ENCODE assay signal across 22 cellular contexts in the genomic region with DNA sequence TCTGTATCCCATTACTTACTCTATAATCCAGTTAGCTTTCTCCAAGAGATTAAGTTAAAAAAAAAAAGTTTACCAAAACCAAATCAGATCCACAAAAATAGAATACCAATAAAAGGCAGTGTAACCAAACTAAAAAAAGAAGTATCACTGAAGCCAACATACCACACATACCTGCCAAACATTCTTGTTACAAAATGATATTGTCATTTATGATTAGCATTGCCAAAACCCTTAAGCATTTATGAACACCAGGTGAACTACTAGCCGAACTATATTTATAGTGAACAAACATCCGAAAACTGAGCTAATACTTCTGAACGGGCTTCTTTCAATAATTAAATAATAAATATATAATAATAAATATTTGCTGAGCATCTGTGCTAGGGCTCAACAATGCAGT. TPM values are rescaled to one million over a fixed set of nuclear protein-coding genes. Genes with fewer than 3 reads are reported as not detected.
A peak's percentile ranks its signal among the peaks of the same experiment; 100 is the strongest.
DNase-seq lines count a peak whose midpoint lies in the region; ATAC-seq and TF ChIP-seq lines count a peak whose summit lies in the region.
"Had no signal": no experiment of that assay in that cellular context is flagged by ENCODE, and none has a peak within 500 bp of the region (broad histone marks: within the 10 kb centered on the region; RNA-seq: fewer than 3 reads in every experiment).

No MANE protein-coding gene starts in this region.

- BruUV-seq in Calu3 (replicated peaks; lab: Mats Ljungman, UMichigan), result no TSS peak

- H2BK20ac ChIP-seq in H9 (ENCODE audit: low read depth, low read length, poor library complexity, severe bottlenecking), result no peak overlapping the region

- no peak overlapping the region for H2AK5ac ChIP-seq in H9 (ENCODE audit: insufficient read length, low read length)

- no peaks in the 10 kb centered on the region for H3K23me2 ChIP-seq in H9 (ENCODE audit: insufficient read length, low read depth, low read length, poor library complexity, severe bottlenecking)

- no peak overlapping the region for H2BK120ac ChIP-seq in H9 (ENCODE audit: low read depth, low read length, poor library complexity, severe bottlenecking)

- no peak for DNase-seq in activated CD8-positive, alpha-beta T cell treated with anti-CD3 and anti-CD28 coated beads for 36 hours
- no peak for DNase-seq in activated CD8-positive, alpha-beta T cell treated with anti-CD3 and anti-CD28 coated beads, Interleukin-2, amount 10 ng/mL, durations not matched to agents 7 days and 5 days
- DNase-seq in H9 (no peak), esophagus muscularis mucosa (ENCODE audit: extremely low spot score) (no peak), gastrocnemius medialis (no peak), Calu3 (no peak), DMS 273 (lab: John Stamatoyannopoulos, UW; ENCODE audit: unreplicated experiment) (no peak)
- DNase-seq: AML-193; CD8-positive, alpha-beta T cell; DMS53; GF-D8; KBM-7; NCI-H1092 treated with DMSO at 0.1 percent for 48 hours; NCI-H1436 treated with DMSO at 0.1 percent for 48 hours; NCI-H2029; NCI-H2227 treated with DMSO at 0.1 percent for 48 hours; NCI-H510A; NK-92 treated with Interleukin-12 subunit alpha and Interleukin-12 subunit beta, amount 100 ng/mL, for 24 hours had no signal

- H3K4ac ChIP-seq in H9 (ENCODE audit: low read depth, low read length), result no peak overlapping the region

- TF ChIP-seq POLR2A in esophagus muscularis mucosa (IDR thresholded peaks at IDR 0.05; ENCODE audit: low read depth) (no peak), gastrocnemius medialis (IDR thresholded peaks at IDR 0.05) (no peak)

- in situ Hi-C loops in gastrocnemius medialis (cut with MboI; ENCODE audit: low sequenced_read_pairs in 4 of 4), result loop anchor here in 1 of 4 donors (10.0 kb wide), 1 partner anchor 338 kb away; no protein-coding TSS in a partner anchor

- no peak overlapping the region for H3K27ac ChIP-seq in H9 (ENCODE audit: insufficient read length, low read depth, low read length)
- peak overlapping the region in 3 of 4 donors; percentile 10 to 26 (median 16) for H3K27ac ChIP-seq in esophagus muscularis mucosa (replicated peaks in 1 of 4)
- H3K27ac ChIP-seq in gastrocnemius medialis, result peak overlapping the region; percentile 63 to 93 (median 88)
- H3K27ac ChIP-seq: SJSA1 had no signal

- no peaks in the 10 kb centered on the region for H3K27me3 ChIP-seq in H9 (ENCODE audit: insufficient read depth, low read length)
- no peaks in the 10 kb centered on the region for H3K27me3 ChIP-seq in esophagus muscularis mucosa
- no peaks in the 10 kb centered on the region for H3K27me3 ChIP-seq in gastrocnemius medialis
- H3K27me3 ChIP-seq: SJSA1 had no signal

- H3K18ac ChIP-seq in H9 (ENCODE audit: insufficient read length, low read depth, low read length), result no peak overlapping the region

- H4K91ac ChIP-seq in H9 (ENCODE audit: insufficient read length, low read depth, low read length), result no peak overlapping the region

- H2BK12ac ChIP-seq in H9 (ENCODE audit: insufficient read length, low read depth, low read length), result no peak overlapping the region

- no peak overlapping the region for H4K8ac ChIP-seq in H9 (replicated peaks; ENCODE audit: insufficient read length, low read depth, low read length)

- H3K9ac ChIP-seq in H9 (ENCODE audit: extremely low read depth, insufficient read length, low read length), result no peak overlapping the region

- no peaks in the 10 kb centered on the region for H3K27me3 Mint-ChIP-seq in activated CD8-positive, alpha-beta T cell treated with anti-CD3 and anti-CD28 coated beads for 36 hours
- no peaks in the 10 kb centered on the region for H3K27me3 Mint-ChIP-seq in activated CD8-positive, alpha-beta T cell treated with anti-CD3 and anti-CD28 coated beads, Interleukin-2, amount 10 ng/mL, durations not matched to agents 7 days and 5 days (ENCODE audit: low read depth)
- no peaks in the 10 kb centered on the region for H3K27me3 Mint-ChIP-seq in H9 (ENCODE audit: low read depth)
- H3K27me3 Mint-ChIP-seq in Calu3 (ENCODE audit: unreplicated experiment), result no peaks in the 10 kb centered on the region

- no peaks in the 10 kb centered on the region for H3K79me2 ChIP-seq in H9 (ENCODE audit: insufficient read depth, low read length)

- H3K4me1 ChIP-seq in H9 (ENCODE audit: insufficient read depth, low read length) (no peaks in the 10 kb centered on the region), esophagus muscularis mucosa (peaks cover 5 to 47% (median 41%) of the 10 kb centered on the region in 4 donors), gastrocnemius medialis (peaks cover 35 to 45% of the 10 kb centered on the region in 2 donors)

- H3K4me3 Mint-ChIP-seq in activated CD8-positive, alpha-beta T cell treated with anti-CD3 and anti-CD28 coated beads for 36 hours, result no peak overlapping the region
- H3K4me3 Mint-ChIP-seq in activated CD8-positive, alpha-beta T cell treated with anti-CD3 and anti-CD28 coated beads, Interleukin-2, amount 10 ng/mL, durations not matched to agents 7 days and 5 days, result no peak overlapping the region
- no peak overlapping the region for H3K4me3 Mint-ChIP-seq in H9
- H3K4me3 Mint-ChIP-seq in Calu3 (ENCODE audit: low read depth, unreplicated experiment), result no peak overlapping the region
- H3K4me3 Mint-ChIP-seq: CD8-positive, alpha-beta T cell had no signal

- CTCF ChIA-PET in activated CD8-positive, alpha-beta T cell treated with anti-CD3 and anti-CD28 coated beads for 36 hours (lab: Charles Lee), result interaction anchor here (1.2 to 2.3 kb wide), 4 partner anchors 8 to 339 kb away, joined by 3 to 10 read pairs (median 4); partner anchors contain the start of gene IL17D
- CTCF ChIA-PET in activated CD8-positive, alpha-beta T cell treated with anti-CD3 and anti-CD28 coated beads, Interleukin-2, amount 10 ng/mL, durations not matched to agents 7 days and 5 days (lab: Charles Lee), result interaction anchor here (1.7 to 1.8 kb wide), 2 partner anchors 8 to 100 kb away, joined by 3 to 4 read pairs; no protein-coding TSS in a partner anchor
- CTCF ChIA-PET in Calu3 (lab: Charles Lee), result no interaction called here

- no peak overlapping the region for H3K4me2 ChIP-seq in H9 (ENCODE audit: insufficient read depth, insufficient read length, low read length)

- H3K4me3 ChIP-seq in esophagus muscularis mucosa (no peak overlapping the region), gastrocnemius medialis (no peak overlapping the region)
- H3K4me3 ChIP-seq: SJSA1 had no signal

- POLR2A ChIA-PET in activated CD8-positive, alpha-beta T cell treated with anti-CD3 and anti-CD28 coated beads for 36 hours (lab: Charles Lee), result interaction anchor here (1.2 kb wide), 1 partner anchor 12 kb away, joined by 3 read pairs; no protein-coding TSS in a partner anchor
- POLR2A ChIA-PET in activated CD8-positive, alpha-beta T cell treated with anti-CD3 and anti-CD28 coated beads, Interleukin-2, amount 10 ng/mL, durations not matched to agents 7 days and 5 days (lab: Charles Lee), result no interaction called here

- H3K36me3 ChIP-seq in esophagus muscularis mucosa (peaks cover 0 to 36% (median 19%) of the 10 kb centered on the region in 4 donors), gastrocnemius medialis (peaks cover 0 to 12% of the 10 kb centered on the region in 2 donors)

- intact Hi-C loops in activated CD8-positive, alpha-beta T cell treated with anti-CD3 and anti-CD28 coated beads for 36 hours (cut with micrococcal nuclease), result no loop called here
- intact Hi-C loops in esophagus muscularis mucosa (cut with DNase I), result no loop called here
- intact Hi-C loops in gastrocnemius medialis (cut with DNase I; ENCODE audit: low total_unique reads), result no loop called here
- intact Hi-C loops in Calu3 (cut with micrococcal nuclease; ENCODE audit: unreplicated experiment), result no loop called here

- no peak overlapping the region for H2AFZ ChIP-seq in H9 (ENCODE audit: low read length)

- no peaks in the 10 kb centered on the region for H3K9me3 Mint-ChIP-seq in activated CD8-positive, alpha-beta T cell treated with anti-CD3 and anti-CD28 coated beads for 36 hours
- H3K9me3 Mint-ChIP-seq in activated CD8-positive, alpha-beta T cell treated with anti-CD3 and anti-CD28 coated beads, Interleukin-2, amount 10 ng/mL, durations not matched to agents 7 days and 5 days (ENCODE audit: insufficient read depth), result no peaks in the 10 kb centered on the region
- H3K9me3 Mint-ChIP-seq in H9 (no peaks in the 10 kb centered on the region), Calu3 (ENCODE audit: low read depth, unreplicated experiment) (no peaks in the 10 kb centered on the region)
- H3K9me3 Mint-ChIP-seq: CD8-positive, alpha-beta T cell had no signal

- H3K4me1 Mint-ChIP-seq in activated CD8-positive, alpha-beta T cell treated with anti-CD3 and anti-CD28 coated beads for 36 hours (ENCODE audit: low read depth), result peaks cover 7% of the 10 kb centered on the region
- peaks cover 10% of the 10 kb centered on the region for H3K4me1 Mint-ChIP-seq in activated CD8-positive, alpha-beta T cell treated with anti-CD3 and anti-CD28 coated beads, Interleukin-2, amount 10 ng/mL, durations not matched to agents 7 days and 5 days (ENCODE audit: low read depth)
- H3K4me1 Mint-ChIP-seq in H9 (peaks cover 4 to 6% of the 10 kb centered on the region in 2 experiments), Calu3 (ENCODE audit: low read depth, unreplicated experiment) (no peaks in the 10 kb centered on the region)

- H3K23ac ChIP-seq in H9 (ENCODE audit: insufficient read length, low read depth, low read length), result no peak overlapping the region

- H3K56ac ChIP-seq in H9 (ENCODE audit: insufficient read length, low read depth, low read length), result no peak overlapping the region

- no peak overlapping the region for H3K14ac ChIP-seq in H9 (ENCODE audit: insufficient read depth, low read length)

- peaks cover 20% of the 10 kb centered on the region for H3K36me3 Mint-ChIP-seq in activated CD8-positive, alpha-beta T cell treated with anti-CD3 and anti-CD28 coated beads for 36 hours (ENCODE audit: low read depth)
- H3K36me3 Mint-ChIP-seq in activated CD8-positive, alpha-beta T cell treated with anti-CD3 and anti-CD28 coated beads, Interleukin-2, amount 10 ng/mL, durations not matched to agents 7 days and 5 days (ENCODE audit: low read depth), result peaks cover 19% of the 10 kb centered on the region
- H3K36me3 Mint-ChIP-seq in H9 (ENCODE audit: insufficient read depth in 1 of 3, low read depth in 3 of 3) (peaks cover 8 to 28% (median 11%) of the 10 kb centered on the region in 3 experiments; a peak in 6 of 7 replicates), Calu3 (ENCODE audit: insufficient read depth, unreplicated experiment) (no peaks in the 10 kb centered on the region)

- no peaks in the 10 kb centered on the region for H3K79me1 ChIP-seq in H9 (ENCODE audit: insufficient read depth, low read depth, low read length, poor library complexity, severe bottlenecking)

- no peak for ATAC-seq in activated CD8-positive, alpha-beta T cell treated with anti-CD3 and anti-CD28 coated beads for 36 hours
- ATAC-seq in activated CD8-positive, alpha-beta T cell treated with anti-CD3 and anti-CD28 coated beads, Interleukin-2, amount 10 ng/mL, durations not matched to agents 7 days and 5 days, result no peak
- ATAC-seq in gastrocnemius medialis, result no peak
- ATAC-seq in GM21447 (IDR thresholded peaks at IDR 0.05; ENCODE audit: unreplicated experiment), result no peak
- ATAC-seq: CD8-positive, alpha-beta T cell; HepG2; Panc1 had no signal

- no peak for TF ChIP-seq EP300 in esophagus muscularis mucosa (IDR thresholded peaks at IDR 0.05)

- H2BK15ac ChIP-seq in H9 (ENCODE audit: low read depth, low read length), result no peak overlapping the region

- H4K20me1 ChIP-seq in H9 (ENCODE audit: control insufficient read depth, insufficient read depth, insufficient read length), result no peaks in the 10 kb centered on the region

- no peak overlapping the region for H3T11ph ChIP-seq in H9 (ENCODE audit: low read length)

- WGBS in H9 (ENCODE audit: extremely low coverage, insufficient read length, low lambda C conversion rate), result no CpG with 5 or more reads among the region's 3 CpGs
- 73% methylated on average over 3 of the region's 3 CpGs for WGBS in esophagus muscularis mucosa

- H2BK5ac ChIP-seq in H9 (ENCODE audit: insufficient read length, low read length), result no peak overlapping the region

- H3K27ac Mint-ChIP-seq in activated CD8-positive, alpha-beta T cell treated with anti-CD3 and anti-CD28 coated beads for 36 hours, result peak overlapping the region; percentile 1
- no peak overlapping the region for H3K27ac Mint-ChIP-seq in activated CD8-positive, alpha-beta T cell treated with anti-CD3 and anti-CD28 coated beads, Interleukin-2, amount 10 ng/mL, durations not matched to agents 7 days and 5 days
- H3K27ac Mint-ChIP-seq in H9, result peak overlapping the region in 2 of 3 experiments; percentile 34 to 37; a peak in 3 of 7 replicates
- no peak overlapping the region for H3K27ac Mint-ChIP-seq in Calu3 (ENCODE audit: unreplicated experiment)
- H3K27ac Mint-ChIP-seq: CD8-positive, alpha-beta T cell had no signal

- no peak for TF ChIP-seq CTCF in activated CD8-positive, alpha-beta T cell treated with anti-CD3 and anti-CD28 coated beads for 36 hours (IDR thresholded peaks at IDR 0.05)
- no peak for TF ChIP-seq CTCF in H9 (conservative IDR thresholded peaks at IDR 0.05)
- no peak for TF ChIP-seq CTCF in esophagus muscularis mucosa (IDR thresholded peaks at IDR 0.05)
- no peak for TF ChIP-seq CTCF in gastrocnemius medialis (IDR thresholded peaks at IDR 0.05 in 4 of 5, conservative IDR thresholded peaks at IDR 0.05 in 1 of 5)
- TF ChIP-seq CTCF in Calu3 (IDR thresholded peaks at IDR 0.05; ENCODE audit: unreplicated experiment), result no peak

- no peak overlapping the region for H4K5ac ChIP-seq in H9 (ENCODE audit: insufficient read length, low read depth, low read length)

- H3K9me3 ChIP-seq in H9 (ENCODE audit: control insufficient read depth, low read depth, low read length) (no peaks in the 10 kb centered on the region), esophagus muscularis mucosa (no peaks in the 10 kb centered on the region), gastrocnemius medialis (no peaks in the 10 kb centered on the region)
- H3K9me3 ChIP-seq: SJSA1 had no signal

RNA-seq across cellular contexts. Expression of gene EEF1AKMT1, which starts 59.1 kb away (rescaled TPM):
- total RNA-seq in activated CD8-positive, alpha-beta T cell treated with anti-CD3 and anti-CD28 coated beads for 36 hours, result 10 to 100 TPM; 18.7 to 19.6 TPM
- 10 to 100 TPM in 1 of 2 experiments, 1 to 10 TPM in 1; 10.0 to 11.2 TPM for total RNA-seq in activated CD8-positive, alpha-beta T cell treated with anti-CD3 and anti-CD28 coated beads, Interleukin-2, amount 10 ng/mL, durations not matched to agents 7 days and 5 days
- total RNA-seq in H9 (2021) (5.1 and 6.1 TPM in 2 replicates), esophagus muscularis mucosa (10 to 100 TPM; 13.1 to 18.7 (median 14.8) TPM), gastrocnemius medialis (1 to 10 TPM; 5.9 to 8.5 (median 8.0) TPM), Calu3 (2022) (4.6 and 6.0 TPM in 2 replicates)

Comparison
In these comparisons a context has a peak if more than half of its experiments do, and no peak if none do; other contexts are left out.
1. H3K27ac Mint-ChIP-seq: peak in activated CD8-positive, alpha-beta T cell treated with anti-CD3 and anti-CD28 coated beads for 36 hours (single experiment) and H9 (2 of 3); none in activated CD8-positive, alpha-beta T cell treated with anti-CD3 and anti-CD28 coated beads, Interleukin-2, amount 10 ng/mL, durations not matched to agents 7 days and 5 days (single experiment) and Calu3 (single experiment).